In genomic region chr10:30384791-30385201, GRCh38 we compare ENCODE assay signal across 9 cellular contexts. TPM values are rescaled to one million over a fixed set of nuclear protein-coding genes. Genes with fewer than 3 reads are reported as not detected.
DNase-seq lines count a peak whose midpoint lies in the region; ATAC-seq, FAIRE-seq and TF ChIP-seq lines count a peak whose summit lies in the region.
"Had no signal": no experiment of that assay in that cellular context is flagged by ENCODE, and none has a peak within 500 bp of the region (broad histone marks: within the 10 kb centered on the region; RNA-seq: fewer than 3 reads in every experiment).

No MANE protein-coding gene starts in this region.

- H3K4me3 ChIP-seq in colonic mucosa (no peak overlapping the region), kidney (ENCODE audit: low read length in 2 of 2) (no peak overlapping the region)
- H3K4me3 ChIP-seq: skin epidermis had no signal

- peak; percentile 31 for TF ChIP-seq CTCF in colonic mucosa (IDR thresholded peaks at IDR 0.05)
- peak; percentile 51 for TF ChIP-seq CTCF in neural crest cell (conservative IDR thresholded peaks at IDR 0.05)
- no peak for TF ChIP-seq CTCF in nephron progenitor cell (IDR thresholded peaks at IDR 0.05)
- no peak for TF ChIP-seq CTCF in kidney (IDR thresholded peaks at IDR 0.05; ENCODE audit: borderline replicate concordance, extremely low read depth, insufficient read depth)

- H3K4me1 Mint-ChIP-seq in activated naive CD8-positive, alpha-beta T cell treated with anti-CD3 and anti-CD28 coated beads, Interleukin-2, amount 10 ng/mL, durations not matched to agents 7 days and 5 days = peaks cover 2% of the 10 kb centered on the region
- no peaks in the 10 kb centered on the region for H3K4me1 Mint-ChIP-seq in activated naive CD8-positive, alpha-beta T cell treated with anti-CD3 and anti-CD28 coated beads for 36 hours
- H3K4me1 Mint-ChIP-seq in neural crest cell (peaks cover 22% of the 10 kb centered on the region), nephron progenitor cell (peaks cover 19% of the 10 kb centered on the region)

- H3K36me3 Mint-ChIP-seq in activated naive CD8-positive, alpha-beta T cell treated with anti-CD3 and anti-CD28 coated beads, Interleukin-2, amount 10 ng/mL, durations not matched to agents 7 days and 5 days = no peaks in the 10 kb centered on the region
- H3K36me3 Mint-ChIP-seq in activated naive CD8-positive, alpha-beta T cell treated with anti-CD3 and anti-CD28 coated beads for 36 hours = no peaks in the 10 kb centered on the region
- H3K36me3 Mint-ChIP-seq in neural crest cell (ENCODE audit: low read depth) = no peaks in the 10 kb centered on the region
- H3K36me3 Mint-ChIP-seq in nephron progenitor cell (ENCODE audit: low read depth) = no peaks in the 10 kb centered on the region

- H3K4me1 ChIP-seq in colonic mucosa = no peaks in the 10 kb centered on the region
- no peaks in the 10 kb centered on the region for H3K4me1 ChIP-seq in kidney (ENCODE audit: control insufficient read depth in 1 of 2, insufficient read depth in 1 of 2, low read depth in 1 of 2, low read length in 2 of 2)

- H3K27ac ChIP-seq in colonic mucosa = no peak overlapping the region
- no peak overlapping the region for H3K27ac ChIP-seq in kidney (ENCODE audit: low read depth in 2 of 2, low read length in 2 of 2)

- no peaks in the 10 kb centered on the region for H3K9me3 Mint-ChIP-seq in activated naive CD8-positive, alpha-beta T cell treated with anti-CD3 and anti-CD28 coated beads, Interleukin-2, amount 10 ng/mL, durations not matched to agents 7 days and 5 days
- H3K9me3 Mint-ChIP-seq in activated naive CD8-positive, alpha-beta T cell treated with anti-CD3 and anti-CD28 coated beads for 36 hours = no peaks in the 10 kb centered on the region
- H3K9me3 Mint-ChIP-seq in neural crest cell (no peaks in the 10 kb centered on the region), nephron progenitor cell (no peaks in the 10 kb centered on the region)

- no peak overlapping the region for H3K4me3 Mint-ChIP-seq in activated naive CD8-positive, alpha-beta T cell treated with anti-CD3 and anti-CD28 coated beads, Interleukin-2, amount 10 ng/mL, durations not matched to agents 7 days and 5 days
- H3K4me3 Mint-ChIP-seq in activated naive CD8-positive, alpha-beta T cell treated with anti-CD3 and anti-CD28 coated beads for 36 hours = no peak overlapping the region
- no peak overlapping the region for H3K4me3 Mint-ChIP-seq in neural crest cell
- H3K4me3 Mint-ChIP-seq in nephron progenitor cell = no peak overlapping the region

- peak; percentile 45 for ATAC-seq in activated naive CD8-positive, alpha-beta T cell treated with anti-CD3 and anti-CD28 coated beads, Interleukin-2, amount 10 ng/mL, durations not matched to agents 7 days and 5 days (ENCODE audit: low read depth)

- POLR2A ChIA-PET in activated naive CD8-positive, alpha-beta T cell treated with anti-CD3 and anti-CD28 coated beads, Interleukin-2, amount 10 ng/mL, durations not matched to agents 7 days and 5 days (lab: Charles Lee) = no interaction called here

- no peak for DNase-seq in activated naive CD8-positive, alpha-beta T cell treated with anti-CD3 and anti-CD28 coated beads, Interleukin-2, amount 10 ng/mL, durations not matched to agents 7 days and 5 days
- no peak for DNase-seq in activated naive CD8-positive, alpha-beta T cell treated with anti-CD3 and anti-CD28 coated beads for 36 hours
- DNase-seq in NCI-H2171 treated with DMSO at 0.1 percent for 48 hours (lab: John Stamatoyannopoulos, UW) (peak; percentile 84), colonic mucosa (no peak), neural crest cell (ENCODE audit: low read depth, low spot score) (peak; percentile 20), nephron progenitor cell (no peak), kidney (no peak)
- no peak for DNase-seq in stimulated activated naive CD4-positive, alpha-beta T cell treated with Interleukin-2 at 50 U/mL for 16 hours (lab: John Stamatoyannopoulos, UW)

- no peaks in the 10 kb centered on the region for H3K27me3 ChIP-seq in colonic mucosa

- H3K9me3 ChIP-seq in colonic mucosa (no peaks in the 10 kb centered on the region), kidney (ENCODE audit: control insufficient read depth in 1 of 2, low read length in 2 of 2) (no peaks in the 10 kb centered on the region)

- H3K36me3 ChIP-seq in colonic mucosa = no peaks in the 10 kb centered on the region
- no peaks in the 10 kb centered on the region for H3K36me3 ChIP-seq in kidney (ENCODE audit: control insufficient read depth in 1 of 2, insufficient read depth in 2 of 2, low read length in 2 of 2)

- peaks cover 22% of the 10 kb centered on the region for H3K27me3 Mint-ChIP-seq in activated naive CD8-positive, alpha-beta T cell treated with anti-CD3 and anti-CD28 coated beads, Interleukin-2, amount 10 ng/mL, durations not matched to agents 7 days and 5 days
- H3K27me3 Mint-ChIP-seq in activated naive CD8-positive, alpha-beta T cell treated with anti-CD3 and anti-CD28 coated beads for 36 hours = peaks cover 7% of the 10 kb centered on the region
- H3K27me3 Mint-ChIP-seq in neural crest cell (ENCODE audit: low read depth) (no peaks in the 10 kb centered on the region), nephron progenitor cell (ENCODE audit: low read depth, poor library complexity) (peaks cover 4% of the 10 kb centered on the region)

- intact Hi-C loops in colonic mucosa (cut with DNase I) = no loop called here
- intact Hi-C loops in kidney (cut with DNase I) = no loop called here

- H3K9ac ChIP-seq in colonic mucosa (ENCODE audit: low read depth in 2 of 2, low read length in 2 of 2) (no peak overlapping the region), kidney (ENCODE audit: low read length in 2 of 2) (no peak overlapping the region)

- FAIRE-seq in kidney (lab: Jason Lieb, UNC) = no peak

- no peak overlapping the region for H3K27ac Mint-ChIP-seq in activated naive CD8-positive, alpha-beta T cell treated with anti-CD3 and anti-CD28 coated beads, Interleukin-2, amount 10 ng/mL, durations not matched to agents 7 days and 5 days
- no peak overlapping the region for H3K27ac Mint-ChIP-seq in activated naive CD8-positive, alpha-beta T cell treated with anti-CD3 and anti-CD28 coated beads for 36 hours
- H3K27ac Mint-ChIP-seq in neural crest cell (ENCODE audit: unreplicated experiment) (no peak overlapping the region), nephron progenitor cell (no peak overlapping the region)

RNA-seq across cellular contexts. Expression of gene MTPAP, which starts 35.7 kb away (rescaled TPM):
- total RNA-seq in activated naive CD8-positive, alpha-beta T cell treated with anti-CD3 and anti-CD28 coated beads, Interleukin-2, amount 10 ng/mL, durations not matched to agents 7 days and 5 days = 10 to 100 TPM; 24.2 to 29.4 TPM
- 10 to 100 TPM; 43.9 to 47.6 TPM for total RNA-seq in activated naive CD8-positive, alpha-beta T cell treated with anti-CD3 and anti-CD28 coated beads for 36 hours
- 10 to 100 TPM; 24.9 to 27.2 TPM for total RNA-seq in colonic mucosa
- 30.9 and 36.0 TPM in 2 replicates for total RNA-seq in neural crest cell
- total RNA-seq in kidney = 26.3 TPM
- polyA plus RNA-seq in kidney (ENCODE audit: insufficient read depth, low read depth, low replicate concordance) = 6.0 TPM

RNA-seq across cellular contexts. Expression of gene MAP3K8, which starts 49.2 kb away (rescaled TPM):
- total RNA-seq in activated naive CD8-positive, alpha-beta T cell treated with anti-CD3 and anti-CD28 coated beads, Interleukin-2, amount 10 ng/mL, durations not matched to agents 7 days and 5 days = 10 to 100 TPM; 27.7 to 28.3 TPM
- 10 to 100 TPM; 18.0 to 18.5 TPM for total RNA-seq in activated naive CD8-positive, alpha-beta T cell treated with anti-CD3 and anti-CD28 coated beads for 36 hours
- total RNA-seq in colonic mucosa = 10 to 100 TPM in 1 of 2 donors, 1 to 10 TPM in 1; 6.8 to 12.6 TPM
- total RNA-seq in neural crest cell = 0.30 and 1.4 TPM in 2 replicates
- 41.6 TPM for total RNA-seq in kidney
- 6.7 TPM for polyA plus RNA-seq in kidney (ENCODE audit: insufficient read depth, low read depth, low replicate concordance)

Comparison
In these comparisons a context has a peak if more than half of its experiments do, and no peak if none do; other contexts are left out.
1. DNase-seq: peak in NCI-H2171 treated with DMSO at 0.1 percent for 48 hours (single experiment) and neural crest cell (single experiment); none in activated naive CD8-positive, alpha-beta T cell treated with anti-CD3 and anti-CD28 coated beads, Interleukin-2, amount 10 ng/mL, durations not matched to agents 7 days and 5 days (single experiment), activated naive CD8-positive, alpha-beta T cell treated with anti-CD3 and anti-CD28 coated beads for 36 hours (single experiment), colonic mucosa (single experiment), nephron progenitor cell (single experiment), stimulated activated naive CD4-positive, alpha-beta T cell treated with Interleukin-2 at 50 U/mL for 16 hours (single experiment) and kidney (single experiment).
2. CTCF ChIP-seq: peak in colonic mucosa (single experiment) and neural crest cell (single experiment); none in nephron progenitor cell (single experiment) and kidney (single experiment).